In genomic region chr12:6937481-6938352, GRCh38 we compare ENCODE assay signal across 1 cellular context.
TF ChIP-seq lines count a peak whose summit lies in the region.

No MANE protein-coding gene starts in this region.

TF ChIP-seq in HepG2, 621 proteins besides CTCF, POLR2A, EP300 and RAD21 (continued from another document and continues in another):
- peak; percentile 24; the same call in 1 of the 2 replicates for TF ChIP-seq SMC3 (IDR thresholded peaks at IDR 0.05; ENCODE audit: low read length)
- TF ChIP-seq, protein P1, sequence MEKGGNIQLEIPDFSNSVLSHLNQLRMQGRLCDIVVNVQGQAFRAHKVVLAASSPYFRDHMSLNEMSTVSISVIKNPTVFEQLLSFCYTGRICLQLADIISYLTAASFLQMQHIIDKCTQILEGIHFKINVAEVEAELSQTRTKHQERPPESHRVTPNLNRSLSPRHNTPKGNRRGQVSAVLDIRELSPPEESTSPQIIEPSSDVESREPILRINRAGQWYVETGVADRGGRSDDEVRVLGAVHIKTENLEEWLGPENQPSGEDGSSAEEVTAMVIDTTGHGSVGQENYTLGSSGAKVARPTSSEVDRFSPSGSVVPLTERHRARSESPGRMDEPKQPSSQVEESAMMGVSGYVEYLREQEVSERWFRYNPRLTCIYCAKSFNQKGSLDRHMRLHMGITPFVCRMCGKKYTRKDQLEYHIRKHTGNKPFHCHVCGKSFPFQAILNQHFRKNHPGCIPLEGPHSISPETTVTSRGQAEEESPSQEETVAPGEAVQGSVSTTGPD (CRISPR knock-in tag; IDR thresholded peaks at IDR 0.05) = 0 out of 2 replicates have a peak, but pooled peaks have one; percentile 38
- no peak for TF ChIP-seq NR2F1 (CRISPR knock-in tag; IDR thresholded peaks at IDR 0.05)
- TF ChIP-seq ZNF670 (CRISPR knock-in tag; IDR thresholded peaks at IDR 0.05; ENCODE audit: borderline replicate concordance) = peak; percentile 73; the same call in 1 of the 2 replicates
- no peak; the same call in 1 of the 2 replicates for TF ChIP-seq SNAI1 (CRISPR knock-in tag; IDR thresholded peaks at IDR 0.05; ENCODE audit: borderline replicate concordance)
- TF ChIP-seq ZNF572 (CRISPR knock-in tag; IDR thresholded peaks at IDR 0.05) = peak; percentile 35; the same call in 1 of the 2 replicates
- 0 out of 2 replicates have a peak, but pooled peaks have one; percentile 67 for TF ChIP-seq ZNF512 (CRISPR knock-in tag; IDR thresholded peaks at IDR 0.05)
- TF ChIP-seq MAFK (conservative IDR thresholded peaks at IDR 0.05 in 1 of 2, IDR thresholded peaks at IDR 0.05 in 1 of 2; ENCODE audit: low read length in 2 of 2) = no peak
- TF ChIP-seq ZMYM3 (CRISPR knock-in tag; IDR thresholded peaks at IDR 0.05) = peak; percentile 51; the same call in 1 of the 2 replicates
- no peak for TF ChIP-seq ARID3A (IDR thresholded peaks at IDR 0.05; ENCODE audit: low read depth, low read length)
- TF ChIP-seq SMYD3 (CRISPR knock-in tag; IDR thresholded peaks at IDR 0.05) = peak; percentile 88; the same call in 1 of the 2 replicates
- TF ChIP-seq FLYWCH1 (CRISPR knock-in tag; IDR thresholded peaks at IDR 0.05) = no peak
- TF ChIP-seq RFX5 (IDR thresholded peaks at IDR 0.05; ENCODE audit: low read depth, low read length) = 0 out of 2 replicates have a peak, but pooled peaks have one; percentile 28
- TF ChIP-seq PBX2 (CRISPR knock-in tag; IDR thresholded peaks at IDR 0.05) = no peak
- no peak for TF ChIP-seq EEA1 (CRISPR knock-in tag; IDR thresholded peaks at IDR 0.05; ENCODE audit: borderline replicate concordance)
- TF ChIP-seq TEAD2 (CRISPR knock-in tag; IDR thresholded peaks at IDR 0.05) = peak; percentile 78; the same call in 1 of the 2 replicates
- no peak for TF ChIP-seq MTF2 (CRISPR knock-in tag; IDR thresholded peaks at IDR 0.05; ENCODE audit: borderline replicate concordance)
- TF ChIP-seq ZSCAN29 (CRISPR knock-in tag; conservative IDR thresholded peaks at IDR 0.05) = 0 out of 2 replicates have a peak, but pooled peaks have one; percentile 37
- TF ChIP-seq, protein P2, sequence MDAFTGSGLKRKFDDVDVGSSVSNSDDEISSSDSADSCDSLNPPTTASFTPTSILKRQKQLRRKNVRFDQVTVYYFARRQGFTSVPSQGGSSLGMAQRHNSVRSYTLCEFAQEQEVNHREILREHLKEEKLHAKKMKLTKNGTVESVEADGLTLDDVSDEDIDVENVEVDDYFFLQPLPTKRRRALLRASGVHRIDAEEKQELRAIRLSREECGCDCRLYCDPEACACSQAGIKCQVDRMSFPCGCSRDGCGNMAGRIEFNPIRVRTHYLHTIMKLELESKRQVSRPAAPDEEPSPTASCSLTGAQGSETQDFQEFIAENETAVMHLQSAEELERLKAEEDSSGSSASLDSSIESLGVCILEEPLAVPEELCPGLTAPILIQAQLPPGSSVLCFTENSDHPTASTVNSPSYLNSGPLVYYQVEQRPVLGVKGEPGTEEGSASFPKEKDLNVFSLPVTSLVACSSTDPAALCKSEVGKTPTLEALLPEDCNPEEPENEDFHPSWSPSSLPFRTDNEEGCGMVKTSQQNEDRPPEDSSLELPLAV (CRISPR knock-in tag; conservative IDR thresholded peaks at IDR 0.05; ENCODE audit: low read depth) = no peak
- TF ChIP-seq NONO (IDR thresholded peaks at IDR 0.05) = no peak
- TF ChIP-seq NONO (CRISPR knock-in tag; conservative IDR thresholded peaks at IDR 0.05) = peak; percentile 94
- TF ChIP-seq PHF5A (CRISPR knock-in tag; IDR thresholded peaks at IDR 0.05; ENCODE audit: low read depth, unreplicated experiment) = peak; percentile 97
- TF ChIP-seq GTF2F1 (IDR thresholded peaks at IDR 0.05; ENCODE audit: low read length) = no peak
- no peak for TF ChIP-seq ZNF296 (CRISPR knock-in tag; conservative IDR thresholded peaks at IDR 0.05)
- TF ChIP-seq, protein P3, sequence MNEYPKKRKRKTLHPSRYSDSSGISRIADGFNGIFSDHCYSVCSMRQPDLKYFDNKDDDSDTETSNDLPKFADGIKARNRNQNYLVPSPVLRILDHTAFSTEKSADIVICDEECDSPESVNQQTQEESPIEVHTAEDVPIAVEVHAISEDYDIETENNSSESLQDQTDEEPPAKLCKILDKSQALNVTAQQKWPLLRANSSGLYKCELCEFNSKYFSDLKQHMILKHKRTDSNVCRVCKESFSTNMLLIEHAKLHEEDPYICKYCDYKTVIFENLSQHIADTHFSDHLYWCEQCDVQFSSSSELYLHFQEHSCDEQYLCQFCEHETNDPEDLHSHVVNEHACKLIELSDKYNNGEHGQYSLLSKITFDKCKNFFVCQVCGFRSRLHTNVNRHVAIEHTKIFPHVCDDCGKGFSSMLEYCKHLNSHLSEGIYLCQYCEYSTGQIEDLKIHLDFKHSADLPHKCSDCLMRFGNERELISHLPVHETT (CRISPR knock-in tag; conservative IDR thresholded peaks at IDR 0.05) = peak; percentile 82
- no peak for TF ChIP-seq PCBP1 (IDR thresholded peaks at IDR 0.05; ENCODE audit: borderline replicate concordance, low read depth, low read length)
- peak; percentile 89 for TF ChIP-seq ZNF891 (CRISPR knock-in tag; IDR thresholded peaks at IDR 0.05)
- no peak for TF ChIP-seq RCOR2 (CRISPR knock-in tag; IDR thresholded peaks at IDR 0.05)
- TF ChIP-seq, protein P4, sequence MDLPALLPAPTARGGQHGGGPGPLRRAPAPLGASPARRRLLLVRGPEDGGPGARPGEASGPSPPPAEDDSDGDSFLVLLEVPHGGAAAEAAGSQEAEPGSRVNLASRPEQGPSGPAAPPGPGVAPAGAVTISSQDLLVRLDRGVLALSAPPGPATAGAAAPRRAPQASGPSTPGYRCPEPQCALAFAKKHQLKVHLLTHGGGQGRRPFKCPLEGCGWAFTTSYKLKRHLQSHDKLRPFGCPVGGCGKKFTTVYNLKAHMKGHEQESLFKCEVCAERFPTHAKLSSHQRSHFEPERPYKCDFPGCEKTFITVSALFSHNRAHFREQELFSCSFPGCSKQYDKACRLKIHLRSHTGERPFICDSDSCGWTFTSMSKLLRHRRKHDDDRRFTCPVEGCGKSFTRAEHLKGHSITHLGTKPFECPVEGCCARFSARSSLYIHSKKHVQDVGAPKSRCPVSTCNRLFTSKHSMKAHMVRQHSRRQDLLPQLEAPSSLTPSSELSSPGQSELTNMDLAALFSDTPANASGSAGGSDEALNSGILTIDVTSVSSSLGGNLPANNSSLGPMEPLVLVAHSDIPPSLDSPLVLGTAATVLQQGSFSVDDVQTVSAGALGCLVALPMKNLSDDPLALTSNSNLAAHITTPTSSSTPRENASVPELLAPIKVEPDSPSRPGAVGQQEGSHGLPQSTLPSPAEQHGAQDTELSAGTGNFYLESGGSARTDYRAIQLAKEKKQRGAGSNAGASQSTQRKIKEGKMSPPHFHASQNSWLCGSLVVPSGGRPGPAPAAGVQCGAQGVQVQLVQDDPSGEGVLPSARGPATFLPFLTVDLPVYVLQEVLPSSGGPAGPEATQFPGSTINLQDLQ (CRISPR knock-in tag; IDR thresholded peaks at IDR 0.05) = no peak
- TF ChIP-seq ZFP1 (CRISPR knock-in tag; IDR thresholded peaks at IDR 0.05) = no peak
- TF ChIP-seq, protein P5, sequence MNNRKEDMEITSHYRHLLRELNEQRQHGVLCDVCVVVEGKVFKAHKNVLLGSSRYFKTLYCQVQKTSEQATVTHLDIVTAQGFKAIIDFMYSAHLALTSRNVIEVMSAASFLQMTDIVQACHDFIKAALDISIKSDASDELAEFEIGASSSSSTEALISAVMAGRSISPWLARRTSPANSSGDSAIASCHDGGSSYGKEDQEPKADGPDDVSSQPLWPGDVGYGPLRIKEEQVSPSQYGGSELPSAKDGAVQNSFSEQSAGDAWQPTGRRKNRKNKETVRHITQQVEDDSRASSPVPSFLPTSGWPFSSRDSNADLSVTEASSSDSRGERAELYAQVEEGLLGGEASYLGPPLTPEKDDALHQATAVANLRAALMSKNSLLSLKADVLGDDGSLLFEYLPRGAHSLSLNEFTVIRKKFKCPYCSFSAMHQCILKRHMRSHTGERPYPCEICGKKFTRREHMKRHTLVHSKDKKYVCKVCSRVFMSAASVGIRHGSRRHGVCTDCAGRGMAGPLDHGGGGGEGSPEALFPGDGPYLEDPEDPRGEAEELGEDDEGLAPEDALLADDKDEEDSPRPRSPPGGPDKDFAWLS (CRISPR knock-in tag; IDR thresholded peaks at IDR 0.05; ENCODE audit: borderline replicate concordance) = peak; percentile 39; the same call in 1 of the 2 replicates
- TF ChIP-seq ZNF615 (CRISPR knock-in tag; IDR thresholded peaks at IDR 0.05; ENCODE audit: borderline replicate concordance) = no peak
- peak; percentile 95; the same call in 1 of the 2 replicates for TF ChIP-seq ZNF567 (CRISPR knock-in tag; IDR thresholded peaks at IDR 0.05; ENCODE audit: borderline replicate concordance)
- TF ChIP-seq RNF219 (CRISPR knock-in tag; IDR thresholded peaks at IDR 0.05) = no peak
- TF ChIP-seq SP2 (CRISPR knock-in tag; IDR thresholded peaks at IDR 0.05) = peak; percentile 62; the same call in 1 of the 2 replicates
- TF ChIP-seq TCF7L2 (IDR thresholded peaks at IDR 0.05; ENCODE audit: low read depth, low read length) = no peak
- no peak for TF ChIP-seq ZNF382 (CRISPR knock-in tag; IDR thresholded peaks at IDR 0.05; ENCODE audit: borderline replicate concordance)
- TF ChIP-seq DZIP1 (CRISPR knock-in tag; IDR thresholded peaks at IDR 0.05) = peak; percentile 95
- no peak for TF ChIP-seq ZNF781 (CRISPR knock-in tag; IDR thresholded peaks at IDR 0.05; ENCODE audit: borderline replicate concordance, not compliant biosample characterization)
- peak; percentile 65 for TF ChIP-seq CEBPG (CRISPR knock-in tag; IDR thresholded peaks at IDR 0.05)
- peak; percentile 86 for TF ChIP-seq TAF1 (CRISPR knock-in tag; IDR thresholded peaks at IDR 0.05)
- TF ChIP-seq SKI (IDR thresholded peaks at IDR 0.05; ENCODE audit: partially characterized antibody) = no peak
